In genomic region chr12:53777936-53778644, GRCh38 we compare ENCODE assay signal across 25 cellular contexts. TPM values are rescaled to one million over a fixed set of nuclear protein-coding genes. Genes with fewer than 3 reads are reported as not detected.
"Had no signal": no experiment of that assay in that cellular context is flagged by ENCODE, and none has a peak within 500 bp of the region (broad histone marks: within the 10 kb centered on the region; RNA-seq: fewer than 3 reads in every experiment).

No MANE protein-coding gene starts in this region.

- H3K4me1 ChIP-seq: esophagus squamous epithelium had no signal

- H3K9me3 ChIP-seq: esophagus squamous epithelium, heart left ventricle, neutrophil, tibial artery, uterus had no signal

- H3K27me3 ChIP-seq: uterus had no signal

- H3K36me3 ChIP-seq: esophagus squamous epithelium, heart left ventricle, neutrophil, tibial artery, uterus had no signal

- ATAC-seq: activated CD8-positive, alpha-beta T cell treated with anti-CD3 and anti-CD28 coated beads, Interleukin-2, amount 10 ng/mL, durations not matched to agents 7 days and 5 days; heart left ventricle; natural killer cell; T-helper 17 cell had no signal

- H3K4me3 ChIP-seq: esophagus squamous epithelium, heart left ventricle, tibial artery, uterus had no signal

- H3K27ac ChIP-seq: esophagus squamous epithelium, heart left ventricle, neutrophil, tibial artery, uterus had no signal

- DNase-seq: activated CD4-positive, alpha-beta T cell treated with anti-CD3 and anti-CD28 coated beads, Interleukin-2, amount 10 ng/mL, durations not matched to agents 24 days and 14 days; activated CD4-positive, CD25-positive, alpha-beta regulatory T cell; activated CD8-positive, alpha-beta T cell treated with anti-CD3 and anti-CD28 coated beads, Interleukin-2, amount 10 ng/mL, durations not matched to agents 7 days and 5 days; activated gamma-delta T cell treated with Interleukin-2 at 50 U/mL for 16 hours; activated naive CD8-positive, alpha-beta T cell treated with anti-CD3 and anti-CD28 coated beads for 36 hours; cortex of kidney; effector CD4-positive, alpha-beta T cell; esophagus squamous epithelium; heart left ventricle; immature natural killer cell; natural killer cell; posterior cingulate gyrus; retina; stimulated activated CD4-positive, alpha-beta T cell treated with anti-CD3 and anti-CD28 coated beads, Interleukin-15, amount 100 ng/mL, for 24 hours; stimulated activated CD4-positive, alpha-beta T cell treated with anti-CD3 and anti-CD28 coated beads, Interleukin-4, amount 100 ng/mL, for 24 hours; stimulated activated naive CD4-positive, alpha-beta T cell; T-helper 17 cell; tibial artery; uterus had no signal

RNA-seq across cellular contexts. Expression of gene CISTR, which starts 26.3 kb away (rescaled TPM):
- total RNA-seq: activated CD4-positive, alpha-beta T cell treated with anti-CD3 and anti-CD28 coated beads, Interleukin-2, amount 10 ng/mL, durations not matched to agents 24 days and 14 days; activated CD8-positive, alpha-beta T cell treated with anti-CD3 and anti-CD28 coated beads, Interleukin-2, amount 10 ng/mL, durations not matched to agents 7 days and 5 days; activated naive CD8-positive, alpha-beta T cell treated with anti-CD3 and anti-CD28 coated beads for 36 hours; endothelial cell of umbilical vein; esophagus squamous epithelium; frontal cortex; lung microvascular endothelial cell; natural killer cell; skeletal muscle tissue; subcutaneous adipose tissue; T-helper 17 cell; uterus had no signal
- polyA plus RNA-seq: endothelial cell of umbilical vein, immature natural killer cell had no signal
